In the genomic region with DNA sequence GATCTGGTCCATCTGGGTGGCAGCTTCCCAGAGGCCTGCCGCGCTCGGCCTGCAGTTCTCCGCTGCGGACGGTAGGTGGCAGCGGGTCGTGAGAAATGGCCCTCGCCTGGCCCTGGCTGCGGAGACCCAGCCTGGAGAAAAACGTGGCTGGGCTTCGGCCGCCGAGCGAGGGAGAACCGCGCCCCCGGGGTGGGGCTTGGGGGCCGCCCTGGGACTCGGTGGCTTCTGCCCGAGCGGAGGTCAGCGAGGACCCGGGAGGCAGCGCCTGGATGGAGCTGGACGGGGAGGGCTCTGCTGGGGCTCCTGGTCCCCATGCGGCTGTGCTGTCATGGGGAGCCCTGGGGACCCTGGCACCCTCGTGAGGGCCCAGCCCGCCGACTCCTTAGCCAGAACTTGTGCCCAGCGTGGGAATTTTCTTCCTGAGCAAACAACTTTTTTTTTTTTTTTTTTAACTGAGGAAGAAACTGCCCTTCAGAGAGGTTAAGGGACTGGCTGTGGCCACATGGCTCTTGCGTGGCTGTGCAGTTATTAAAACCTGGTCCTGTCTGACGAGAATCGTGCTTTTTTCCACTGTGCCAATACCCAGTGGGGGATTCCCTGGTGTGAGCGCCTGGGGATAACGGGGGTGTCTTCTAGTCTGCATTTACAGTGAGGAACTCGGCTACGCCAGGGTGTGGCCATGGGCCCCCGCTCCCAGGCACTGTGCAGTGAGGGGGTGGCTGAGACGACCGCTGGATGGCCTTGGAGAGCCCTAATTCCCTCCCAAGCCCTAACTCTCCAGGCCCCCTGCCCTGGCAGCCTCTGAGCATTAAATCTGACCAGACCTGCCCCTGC, we compare ENCODE assay signal across 8 cellular contexts.
DNase-seq lines count a peak whose midpoint lies in the region; TF ChIP-seq lines count a peak whose summit lies in the region.

No MANE protein-coding gene starts in this region.

- H3K4me3 Mint-ChIP-seq in activated naive CD4-positive, alpha-beta T cell treated with anti-CD3 and anti-CD28 coated beads, Interleukin-2, amount 10 ng/mL, durations not matched to agents 7 days and 5 days = no peak overlapping the region

- no peak overlapping the region for H3K27ac ChIP-seq in SJCRH30
- H3K27ac ChIP-seq in temporal lobe (ENCODE audit: low read depth, low read length) = peak overlapping the region; percentile 1

- H3K4me1 ChIP-seq in ES-I3 (ENCODE audit: insufficient read depth, low read length) (peaks cover 6% of the 10 kb centered on the region; the same call in 1 of the 2 replicates), SJCRH30 (no peaks in the 10 kb centered on the region)

- H3K9me3 Mint-ChIP-seq in activated naive CD4-positive, alpha-beta T cell treated with anti-CD3 and anti-CD28 coated beads, Interleukin-2, amount 10 ng/mL, durations not matched to agents 7 days and 5 days = no peaks in the 10 kb centered on the region

- H3K4me1 Mint-ChIP-seq in activated naive CD4-positive, alpha-beta T cell treated with anti-CD3 and anti-CD28 coated beads, Interleukin-2, amount 10 ng/mL, durations not matched to agents 7 days and 5 days = peaks cover 3% of the 10 kb centered on the region

- H3K36me3 ChIP-seq in ES-I3 (ENCODE audit: insufficient read depth, low read length) = no peaks in the 10 kb centered on the region
- H3K36me3 ChIP-seq in SJCRH30 = no peaks in the 10 kb centered on the region

- no peaks in the 10 kb centered on the region; the same call in 1 of the 2 replicates for H3K27me3 ChIP-seq in SJCRH30

- CTCF ChIA-PET in activated naive CD4-positive, alpha-beta T cell treated with anti-CD3 and anti-CD28 coated beads, Interleukin-2, amount 10 ng/mL, durations not matched to agents 7 days and 5 days (lab: Charles Lee) = interaction anchor here (0.6 to 2.0 kb wide), 5 partner anchors 11 to 964 kb away, joined by 3 to 8 read pairs (median 4); no protein-coding TSS in a partner anchor

- DNase-seq in H4 (ENCODE audit: low spot score) (peak; percentile 88), SJCRH30 (peak; percentile 90 to 95), globus pallidus (ENCODE audit: low spot score) (peak; percentile 84), occipital lobe (lab: John Stamatoyannopoulos, UW) (peak; percentile 73)
- DNase-seq in activated naive CD4-positive, alpha-beta T cell treated with anti-CD3 and anti-CD28 coated beads, Interleukin-2, amount 10 ng/mL, durations not matched to agents 7 days and 5 days = peak; percentile 79

- H3K4me3 ChIP-seq in SJCRH30 = peak overlapping the region; percentile 35

- no peak overlapping the region for H3K27ac Mint-ChIP-seq in activated naive CD4-positive, alpha-beta T cell treated with anti-CD3 and anti-CD28 coated beads, Interleukin-2, amount 10 ng/mL, durations not matched to agents 7 days and 5 days

- peak; percentile 98 for TF ChIP-seq CTCF in LNCAP (IDR thresholded peaks at IDR 0.05)

- peaks cover 34% of the 10 kb centered on the region for H3K27me3 Mint-ChIP-seq in activated naive CD4-positive, alpha-beta T cell treated with anti-CD3 and anti-CD28 coated beads, Interleukin-2, amount 10 ng/mL, durations not matched to agents 7 days and 5 days

- H3K9me3 ChIP-seq in ES-I3 (ENCODE audit: control insufficient read depth, insufficient read depth, low read length) (no peaks in the 10 kb centered on the region), SJCRH30 (replicated peaks) (no peaks in the 10 kb centered on the region)

- no peaks in the 10 kb centered on the region for H3K36me3 Mint-ChIP-seq in activated naive CD4-positive, alpha-beta T cell treated with anti-CD3 and anti-CD28 coated beads, Interleukin-2, amount 10 ng/mL, durations not matched to agents 7 days and 5 days

- H3K9ac ChIP-seq in ES-I3 (ENCODE audit: low read depth, low read length) = peak overlapping the region; percentile 41; the same call in 1 of the 2 replicates
